8 cellular contexts compared by ENCODE assay signal in the genomic region with DNA sequence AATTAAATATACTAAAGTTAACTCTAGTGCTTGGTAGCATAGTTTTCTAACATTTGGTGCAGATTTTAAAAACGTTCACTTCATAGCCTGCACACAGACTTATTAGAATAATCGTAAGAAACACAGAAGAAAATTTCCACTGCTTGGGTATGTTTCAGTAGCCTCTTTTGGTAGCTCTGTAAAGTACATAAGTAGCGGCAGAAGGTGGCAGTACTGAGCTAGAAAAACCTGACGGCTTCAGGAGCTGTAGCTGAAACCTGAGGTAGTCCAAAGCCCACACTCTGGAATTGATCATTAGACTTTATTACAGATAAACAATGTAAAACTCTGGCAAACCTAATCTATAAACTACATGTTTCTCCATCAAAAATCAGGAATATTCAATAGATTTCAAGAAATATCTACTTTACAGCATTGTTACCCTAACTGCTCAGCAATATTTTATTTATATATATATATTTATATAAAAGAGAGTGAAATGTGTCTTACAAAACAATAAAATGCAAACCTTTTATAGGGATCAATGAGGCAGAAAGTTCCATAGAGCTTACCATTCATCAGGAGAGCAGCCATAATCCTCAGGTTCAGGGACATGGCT.
DNase-seq lines count a peak whose midpoint lies in the region; ATAC-seq and TF ChIP-seq lines count a peak whose summit lies in the region.

No MANE protein-coding gene starts in this region.

- no peak overlapping the region for H3K4me3 Mint-ChIP-seq in WTC11

- H3K4me1 Mint-ChIP-seq in WTC11: no peaks in the 10 kb centered on the region

- H3K9me3 Mint-ChIP-seq in WTC11: no peaks in the 10 kb centered on the region

- H3K27me3 Mint-ChIP-seq in WTC11 (ENCODE audit: low read depth): no peaks in the 10 kb centered on the region

- H3K36me3 Mint-ChIP-seq in WTC11: no peaks in the 10 kb centered on the region

- DNase-seq in AG20443 (ENCODE audit: low spot score) (peak; percentile 62), NCI-H2171 (lab: John Stamatoyannopoulos, UW) (peak; percentile 1), WTC11 (ENCODE audit: low spot score) (peak; percentile 64), cerebellar cortex (ENCODE audit: low spot score) (peak; percentile 89), left colon (peak; percentile 51 to 76)
- DNase-seq in stimulated activated CD4-positive, alpha-beta T cell treated with anti-CD3 and anti-CD28 coated beads, Interleukin-4, amount 100 ng/mL, for 4 hours: peak; percentile 36 to 53

- intact Hi-C loops in left colon (cut with DNase I, micrococcal nuclease): loop anchor here in 1 of 2 donors (10.0 kb wide), 1 partner anchor 176 kb away; no protein-coding TSS in a partner anchor

- CTCF ChIA-PET in WTC11 (lab: Charles Lee): interaction anchor here (0.5 to 3.5 kb wide), 29 partner anchors 9 to 707 kb away, joined by 3 to 50 read pairs (median 4); partner anchors contain the start of genes ATP8A1 and SHISA3

- H3K27ac Mint-ChIP-seq in WTC11: no peak overlapping the region

- peak; percentile 83 for ATAC-seq in GM18873 (IDR thresholded peaks at IDR 0.05; ENCODE audit: low FRiP score, unreplicated experiment)
- peak; percentile 84 for ATAC-seq in HG03103 (IDR thresholded peaks at IDR 0.05; ENCODE audit: low read depth, unreplicated experiment)
- peak; percentile 90 for ATAC-seq in WTC11
- ATAC-seq in left colon: peak; percentile 96

- POLR2A ChIA-PET in WTC11 (lab: Charles Lee): no interaction called here

- TF ChIP-seq CTCF in WTC11 (IDR thresholded peaks at IDR 0.05): peak; percentile 68

TF ChIP-seq in WTC11, 78 proteins besides CTCF, POLR2A, EP300 and RAD21 (continues in another document):
- TF ChIP-seq, protein P1, sequence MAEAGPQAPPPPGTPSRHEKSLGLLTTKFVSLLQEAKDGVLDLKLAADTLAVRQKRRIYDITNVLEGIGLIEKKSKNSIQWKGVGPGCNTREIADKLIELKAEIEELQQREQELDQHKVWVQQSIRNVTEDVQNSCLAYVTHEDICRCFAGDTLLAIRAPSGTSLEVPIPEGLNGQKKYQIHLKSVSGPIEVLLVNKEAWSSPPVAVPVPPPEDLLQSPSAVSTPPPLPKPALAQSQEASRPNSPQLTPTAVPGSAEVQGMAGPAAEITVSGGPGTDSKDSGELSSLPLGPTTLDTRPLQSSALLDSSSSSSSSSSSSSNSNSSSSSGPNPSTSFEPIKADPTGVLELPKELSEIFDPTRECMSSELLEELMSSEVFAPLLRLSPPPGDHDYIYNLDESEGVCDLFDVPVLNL (CRISPR knock-in tag; IDR thresholded peaks at IDR 0.05; ENCODE audit: borderline replicate concordance, low read depth): no peak
- TF ChIP-seq, protein P2, sequence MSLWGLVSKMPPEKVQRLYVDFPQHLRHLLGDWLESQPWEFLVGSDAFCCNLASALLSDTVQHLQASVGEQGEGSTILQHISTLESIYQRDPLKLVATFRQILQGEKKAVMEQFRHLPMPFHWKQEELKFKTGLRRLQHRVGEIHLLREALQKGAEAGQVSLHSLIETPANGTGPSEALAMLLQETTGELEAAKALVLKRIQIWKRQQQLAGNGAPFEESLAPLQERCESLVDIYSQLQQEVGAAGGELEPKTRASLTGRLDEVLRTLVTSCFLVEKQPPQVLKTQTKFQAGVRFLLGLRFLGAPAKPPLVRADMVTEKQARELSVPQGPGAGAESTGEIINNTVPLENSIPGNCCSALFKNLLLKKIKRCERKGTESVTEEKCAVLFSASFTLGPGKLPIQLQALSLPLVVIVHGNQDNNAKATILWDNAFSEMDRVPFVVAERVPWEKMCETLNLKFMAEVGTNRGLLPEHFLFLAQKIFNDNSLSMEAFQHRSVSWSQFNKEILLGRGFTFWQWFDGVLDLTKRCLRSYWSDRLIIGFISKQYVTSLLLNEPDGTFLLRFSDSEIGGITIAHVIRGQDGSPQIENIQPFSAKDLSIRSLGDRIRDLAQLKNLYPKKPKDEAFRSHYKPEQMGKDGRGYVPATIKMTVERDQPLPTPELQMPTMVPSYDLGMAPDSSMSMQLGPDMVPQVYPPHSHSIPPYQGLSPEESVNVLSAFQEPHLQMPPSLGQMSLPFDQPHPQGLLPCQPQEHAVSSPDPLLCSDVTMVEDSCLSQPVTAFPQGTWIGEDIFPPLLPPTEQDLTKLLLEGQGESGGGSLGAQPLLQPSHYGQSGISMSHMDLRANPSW (CRISPR knock-in tag; conservative IDR thresholded peaks at IDR 0.05; ENCODE audit: low read depth): no peak
- TF ChIP-seq PREB (CRISPR knock-in tag; IDR thresholded peaks at IDR 0.05; ENCODE audit: borderline replicate concordance) (no peak), FOXP1 (CRISPR knock-in tag; IDR thresholded peaks at IDR 0.05; ENCODE audit: borderline replicate concordance) (no peak), ZBTB21 (CRISPR knock-in tag; IDR thresholded peaks at IDR 0.05; ENCODE audit: borderline replicate concordance) (no peak), RELA (CRISPR knock-in tag; IDR thresholded peaks at IDR 0.05; ENCODE audit: borderline replicate concordance) (no peak), FOXP4 (CRISPR knock-in tag; IDR thresholded peaks at IDR 0.05) (no peak)
- TF ChIP-seq, protein P3, sequence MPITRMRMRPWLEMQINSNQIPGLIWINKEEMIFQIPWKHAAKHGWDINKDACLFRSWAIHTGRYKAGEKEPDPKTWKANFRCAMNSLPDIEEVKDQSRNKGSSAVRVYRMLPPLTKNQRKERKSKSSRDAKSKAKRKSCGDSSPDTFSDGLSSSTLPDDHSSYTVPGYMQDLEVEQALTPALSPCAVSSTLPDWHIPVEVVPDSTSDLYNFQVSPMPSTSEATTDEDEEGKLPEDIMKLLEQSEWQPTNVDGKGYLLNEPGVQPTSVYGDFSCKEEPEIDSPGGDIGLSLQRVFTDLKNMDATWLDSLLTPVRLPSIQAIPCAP (CRISPR knock-in tag; IDR thresholded peaks at IDR 0.05): no peak
- TF ChIP-seq, protein P4, sequence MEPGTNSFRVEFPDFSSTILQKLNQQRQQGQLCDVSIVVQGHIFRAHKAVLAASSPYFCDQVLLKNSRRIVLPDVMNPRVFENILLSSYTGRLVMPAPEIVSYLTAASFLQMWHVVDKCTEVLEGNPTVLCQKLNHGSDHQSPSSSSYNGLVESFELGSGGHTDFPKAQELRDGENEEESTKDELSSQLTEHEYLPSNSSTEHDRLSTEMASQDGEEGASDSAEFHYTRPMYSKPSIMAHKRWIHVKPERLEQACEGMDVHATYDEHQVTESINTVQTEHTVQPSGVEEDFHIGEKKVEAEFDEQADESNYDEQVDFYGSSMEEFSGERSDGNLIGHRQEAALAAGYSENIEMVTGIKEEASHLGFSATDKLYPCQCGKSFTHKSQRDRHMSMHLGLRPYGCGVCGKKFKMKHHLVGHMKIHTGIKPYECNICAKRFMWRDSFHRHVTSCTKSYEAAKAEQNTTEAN (CRISPR knock-in tag; IDR thresholded peaks at IDR 0.05): no peak
- TF ChIP-seq, protein P5, sequence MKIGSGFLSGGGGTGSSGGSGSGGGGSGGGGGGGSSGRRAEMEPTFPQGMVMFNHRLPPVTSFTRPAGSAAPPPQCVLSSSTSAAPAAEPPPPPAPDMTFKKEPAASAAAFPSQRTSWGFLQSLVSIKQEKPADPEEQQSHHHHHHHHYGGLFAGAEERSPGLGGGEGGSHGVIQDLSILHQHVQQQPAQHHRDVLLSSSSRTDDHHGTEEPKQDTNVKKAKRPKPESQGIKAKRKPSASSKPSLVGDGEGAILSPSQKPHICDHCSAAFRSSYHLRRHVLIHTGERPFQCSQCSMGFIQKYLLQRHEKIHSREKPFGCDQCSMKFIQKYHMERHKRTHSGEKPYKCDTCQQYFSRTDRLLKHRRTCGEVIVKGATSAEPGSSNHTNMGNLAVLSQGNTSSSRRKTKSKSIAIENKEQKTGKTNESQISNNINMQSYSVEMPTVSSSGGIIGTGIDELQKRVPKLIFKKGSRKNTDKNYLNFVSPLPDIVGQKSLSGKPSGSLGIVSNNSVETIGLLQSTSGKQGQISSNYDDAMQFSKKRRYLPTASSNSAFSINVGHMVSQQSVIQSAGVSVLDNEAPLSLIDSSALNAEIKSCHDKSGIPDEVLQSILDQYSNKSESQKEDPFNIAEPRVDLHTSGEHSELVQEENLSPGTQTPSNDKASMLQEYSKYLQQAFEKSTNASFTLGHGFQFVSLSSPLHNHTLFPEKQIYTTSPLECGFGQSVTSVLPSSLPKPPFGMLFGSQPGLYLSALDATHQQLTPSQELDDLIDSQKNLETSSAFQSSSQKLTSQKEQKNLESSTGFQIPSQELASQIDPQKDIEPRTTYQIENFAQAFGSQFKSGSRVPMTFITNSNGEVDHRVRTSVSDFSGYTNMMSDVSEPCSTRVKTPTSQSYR (CRISPR knock-in tag; IDR thresholded peaks at IDR 0.05): no peak

Comparison
In these comparisons a context has a peak if more than half of its experiments do, and no peak if none do; other contexts are left out.
1. Peak in every context shown above with its lines: DNase-seq and ATAC-seq.
2. DNase-seq: peak in every context shown above with its lines; median percentile 89 in cerebellar cortex; 64 in WTC11; 64 in left colon; 62 in AG20443; 44 in stimulated activated CD4-positive, alpha-beta T cell treated with anti-CD3 and anti-CD28 coated beads, Interleukin-4, amount 100 ng/mL, for 4 hours; 1 in NCI-H2171.